In genomic region chr19:4970558-4971423, GRCh38 we compare ENCODE assay signal across 1 cellular context.
TF ChIP-seq lines count a peak whose summit lies in the region.

No MANE protein-coding gene starts in this region.

TF ChIP-seq in HepG2, 621 proteins besides CTCF, POLR2A, EP300 and RAD21 (continued from another document and continues in another):
- TF ChIP-seq ZNF142 (CRISPR knock-in tag; IDR thresholded peaks at IDR 0.05) (no peak), ETV5 (CRISPR knock-in tag; IDR thresholded peaks at IDR 0.05; ENCODE audit: borderline replicate concordance) (no peak), ZSCAN25 (CRISPR knock-in tag; IDR thresholded peaks at IDR 0.05) (0 out of 2 replicates have a peak, but pooled peaks have one; percentile 22), PHF21A (CRISPR knock-in tag; IDR thresholded peaks at IDR 0.05) (no peak), MAFF (IDR thresholded peaks at IDR 0.05; ENCODE audit: low read depth, low read length) (no peak), SNAPC5 (CRISPR knock-in tag; IDR thresholded peaks at IDR 0.05; ENCODE audit: borderline replicate concordance) (no peak), MAFG (CRISPR knock-in tag; IDR thresholded peaks at IDR 0.05) (no peak), ZNF577 (CRISPR knock-in tag; IDR thresholded peaks at IDR 0.05; ENCODE audit: borderline replicate concordance, low read depth) (no peak), TAF1 (CRISPR knock-in tag; IDR thresholded peaks at IDR 0.05) (peak; percentile 5; the same call in 1 of the 2 replicates), HNF1B (CRISPR knock-in tag; IDR thresholded peaks at IDR 0.05) (0 out of 2 replicates have a peak, but pooled peaks have one; percentile 43), FIP1L1 (IDR thresholded peaks at IDR 0.05; ENCODE audit: borderline replicate concordance, insufficient read depth, low read depth, low read length) (no peak), ZNF570 (CRISPR knock-in tag; IDR thresholded peaks at IDR 0.05; ENCODE audit: borderline replicate concordance) (no peak), PBX2 (CRISPR knock-in tag; IDR thresholded peaks at IDR 0.05) (no peak), DNMT1 (CRISPR knock-in tag; IDR thresholded peaks at IDR 0.05) (no peak), CAMTA2 (CRISPR knock-in tag; IDR thresholded peaks at IDR 0.05; ENCODE audit: borderline replicate concordance) (no peak), MEIS2 (CRISPR knock-in tag; IDR thresholded peaks at IDR 0.05) (no peak), ZBTB14 (CRISPR knock-in tag; IDR thresholded peaks at IDR 0.05) (no peak), HNF1A (IDR thresholded peaks at IDR 0.05; ENCODE audit: low read depth) (no peak), HNF1A (CRISPR knock-in tag; IDR thresholded peaks at IDR 0.05; ENCODE audit: borderline replicate concordance) (no peak), ZNF431 (CRISPR knock-in tag; IDR thresholded peaks at IDR 0.05; ENCODE audit: borderline replicate concordance, low read depth) (no peak), ZNF777 (CRISPR knock-in tag; IDR thresholded peaks at IDR 0.05) (no peak), ARHGAP35 (CRISPR knock-in tag; IDR thresholded peaks at IDR 0.05; ENCODE audit: borderline replicate concordance) (no peak), ZNF740 (CRISPR knock-in tag; IDR thresholded peaks at IDR 0.05) (no peak), HES4 (CRISPR knock-in tag; IDR thresholded peaks at IDR 0.05; ENCODE audit: borderline replicate concordance) (no peak), ELF4 (CRISPR knock-in tag; IDR thresholded peaks at IDR 0.05; ENCODE audit: borderline replicate concordance) (no peak), PHF20 (CRISPR knock-in tag; IDR thresholded peaks at IDR 0.05) (no peak), NFAT5 (CRISPR knock-in tag; IDR thresholded peaks at IDR 0.05) (no peak), ZNF75D (CRISPR knock-in tag; IDR thresholded peaks at IDR 0.05; ENCODE audit: borderline replicate concordance) (no peak), HDAC2 (CRISPR knock-in tag; IDR thresholded peaks at IDR 0.05) (no peak), NFYB (CRISPR knock-in tag; IDR thresholded peaks at IDR 0.05) (0 out of 2 replicates have a peak, but pooled peaks have one; percentile 12), MXD1 (CRISPR knock-in tag; IDR thresholded peaks at IDR 0.05) (no peak), MAX (IDR thresholded peaks at IDR 0.05) (no peak), RXRB (CRISPR knock-in tag; IDR thresholded peaks at IDR 0.05; ENCODE audit: borderline replicate concordance) (no peak; the same call in 1 of the 2 replicates), ZNF432 (CRISPR knock-in tag; IDR thresholded peaks at IDR 0.05; ENCODE audit: borderline replicate concordance) (no peak), ZNF547 (CRISPR knock-in tag; IDR thresholded peaks at IDR 0.05) (0 out of 2 replicates have a peak, but pooled peaks have one; percentile 35), MAZ (IDR thresholded peaks at IDR 0.05; ENCODE audit: borderline replicate concordance, low read depth, low read length) (no peak), MAZ (CRISPR knock-in tag; IDR thresholded peaks at IDR 0.05; ENCODE audit: low read depth) (0 out of 2 replicates have a peak, but pooled peaks have one; percentile 15)
